In genomic region chr3:114582929-114583328, GRCh38 we compare ENCODE assay signal across 14 cellular contexts.
A peak's percentile ranks its signal among the peaks of the same experiment; 100 is the strongest.
DNase-seq lines count a peak whose midpoint lies in the region; ATAC-seq and TF ChIP-seq lines count a peak whose summit lies in the region.
"Had no signal": no experiment of that assay in that cellular context is flagged by ENCODE, and none has a peak within 500 bp of the region (broad histone marks: within the 10 kb centered on the region; RNA-seq: fewer than 3 reads in every experiment).

No MANE protein-coding gene starts in this region.

- no peak overlapping the region for H3K4me3 Mint-ChIP-seq in activated CD4-positive, alpha-beta memory T cell treated with anti-CD3 and anti-CD28 coated beads for 36 hours
- no peak overlapping the region for H3K4me3 Mint-ChIP-seq in activated CD4-positive, alpha-beta memory T cell treated with anti-CD3 and anti-CD28 coated beads, Interleukin-2, amount 10 ng/mL, durations not matched to agents 7 days and 5 days
- no peak overlapping the region for H3K4me3 Mint-ChIP-seq in activated naive CD8-positive, alpha-beta T cell treated with anti-CD3 and anti-CD28 coated beads for 36 hours
- H3K4me3 Mint-ChIP-seq in neural progenitor cell: no peak overlapping the region

- H3K36me3 Mint-ChIP-seq in activated CD4-positive, alpha-beta memory T cell treated with anti-CD3 and anti-CD28 coated beads for 36 hours: no peaks in the 10 kb centered on the region
- H3K36me3 Mint-ChIP-seq in activated CD4-positive, alpha-beta memory T cell treated with anti-CD3 and anti-CD28 coated beads, Interleukin-2, amount 10 ng/mL, durations not matched to agents 7 days and 5 days (ENCODE audit: low read depth): no peaks in the 10 kb centered on the region
- H3K36me3 Mint-ChIP-seq in activated naive CD8-positive, alpha-beta T cell treated with anti-CD3 and anti-CD28 coated beads for 36 hours: peaks cover 10% of the 10 kb centered on the region
- H3K36me3 Mint-ChIP-seq in neural progenitor cell: no peaks in the 10 kb centered on the region

- no peak overlapping the region for H3K9ac ChIP-seq in neural progenitor cell

- no peaks in the 10 kb centered on the region for H3K36me3 ChIP-seq in neural progenitor cell
- H3K36me3 ChIP-seq: SJCRH30, vagina had no signal

- H3K4me1 Mint-ChIP-seq in activated CD4-positive, alpha-beta memory T cell treated with anti-CD3 and anti-CD28 coated beads for 36 hours (ENCODE audit: low read depth): peaks cover 14% of the 10 kb centered on the region
- H3K4me1 Mint-ChIP-seq in activated CD4-positive, alpha-beta memory T cell treated with anti-CD3 and anti-CD28 coated beads, Interleukin-2, amount 10 ng/mL, durations not matched to agents 7 days and 5 days: peaks cover 5% of the 10 kb centered on the region
- peaks cover 15% of the 10 kb centered on the region for H3K4me1 Mint-ChIP-seq in activated naive CD8-positive, alpha-beta T cell treated with anti-CD3 and anti-CD28 coated beads for 36 hours
- peaks cover 13% of the 10 kb centered on the region for H3K4me1 Mint-ChIP-seq in neural progenitor cell

- H3K9me3 Mint-ChIP-seq in activated CD4-positive, alpha-beta memory T cell treated with anti-CD3 and anti-CD28 coated beads for 36 hours: no peaks in the 10 kb centered on the region
- no peaks in the 10 kb centered on the region for H3K9me3 Mint-ChIP-seq in activated CD4-positive, alpha-beta memory T cell treated with anti-CD3 and anti-CD28 coated beads, Interleukin-2, amount 10 ng/mL, durations not matched to agents 7 days and 5 days
- H3K9me3 Mint-ChIP-seq in activated naive CD8-positive, alpha-beta T cell treated with anti-CD3 and anti-CD28 coated beads for 36 hours: no peaks in the 10 kb centered on the region
- no peaks in the 10 kb centered on the region for H3K9me3 Mint-ChIP-seq in neural progenitor cell

- no peak overlapping the region for H3K27ac ChIP-seq in neural progenitor cell
- H3K27ac ChIP-seq: A549, epithelial cell of prostate, SJCRH30, vagina had no signal

- H3K27ac Mint-ChIP-seq in activated CD4-positive, alpha-beta memory T cell treated with anti-CD3 and anti-CD28 coated beads for 36 hours: no peak overlapping the region
- no peak overlapping the region for H3K27ac Mint-ChIP-seq in activated CD4-positive, alpha-beta memory T cell treated with anti-CD3 and anti-CD28 coated beads, Interleukin-2, amount 10 ng/mL, durations not matched to agents 7 days and 5 days
- H3K27ac Mint-ChIP-seq in activated naive CD8-positive, alpha-beta T cell treated with anti-CD3 and anti-CD28 coated beads for 36 hours: peak overlapping the region; percentile 67
- H3K27ac Mint-ChIP-seq in neural progenitor cell: no peak overlapping the region

- POLR2A ChIA-PET in activated CD4-positive, alpha-beta memory T cell treated with anti-CD3 and anti-CD28 coated beads for 36 hours (lab: Charles Lee): no interaction called here
- POLR2A ChIA-PET in activated CD4-positive, alpha-beta memory T cell treated with anti-CD3 and anti-CD28 coated beads, Interleukin-2, amount 10 ng/mL, durations not matched to agents 7 days and 5 days (lab: Charles Lee): no interaction called here

- H2AFZ ChIP-seq in neural progenitor cell (replicated peaks): no peak overlapping the region

- no peaks in the 10 kb centered on the region for H3K27me3 ChIP-seq in neural progenitor cell
- H3K27me3 ChIP-seq: SJCRH30, vagina had no signal

- no peak overlapping the region for H3K4me2 ChIP-seq in neural progenitor cell
- H3K4me2 ChIP-seq: A549 had no signal

- peak; percentile 28 for DNase-seq in activated CD4-positive, alpha-beta memory T cell treated with anti-CD3 and anti-CD28 coated beads for 36 hours
- no peak for DNase-seq in activated CD4-positive, alpha-beta memory T cell treated with anti-CD3 and anti-CD28 coated beads, Interleukin-2, amount 10 ng/mL, durations not matched to agents 7 days and 5 days
- DNase-seq in activated naive CD8-positive, alpha-beta T cell treated with anti-CD3 and anti-CD28 coated beads for 36 hours: peak; percentile 18
- no peak for DNase-seq in activated effector memory CD4-positive, alpha-beta T cell treated with anti-CD3 and anti-CD28 coated beads, Interleukin-2, amount 50 U/mL, for 16 hours
- DNase-seq in neural progenitor cell (ENCODE audit: low spot score) (no peak), retina (no peak)
- DNase-seq: activated CD4-positive, alpha-beta T cell treated with anti-CD3 and anti-CD28 coated beads, Interleukin-2, amount 50 U/mL, for 4 hours; NCI-H2081; SJCRH30 had no signal

- no peak overlapping the region for H3K4me3 ChIP-seq in neural progenitor cell
- H3K4me3 ChIP-seq: A549, SJCRH30, vagina had no signal

- H3K4me1 ChIP-seq in neural progenitor cell: no peaks in the 10 kb centered on the region
- H3K4me1 ChIP-seq: A549, SJCRH30 had no signal

- peak; percentile 80 for ATAC-seq in GM21367 (IDR thresholded peaks at IDR 0.05; ENCODE audit: unreplicated experiment)
- ATAC-seq in HG03039 (IDR thresholded peaks at IDR 0.05; ENCODE audit: unreplicated experiment): peak; percentile 88
- ATAC-seq: A549 had no signal

- TF ChIP-seq CTCF in neural progenitor cell (IDR thresholded peaks at IDR 0.05): no peak

- H3K79me2 ChIP-seq in neural progenitor cell (ENCODE audit: low read depth): no peaks in the 10 kb centered on the region

- CTCF ChIA-PET in activated CD4-positive, alpha-beta memory T cell treated with anti-CD3 and anti-CD28 coated beads for 36 hours (lab: Charles Lee): no interaction called here
- CTCF ChIA-PET in activated CD4-positive, alpha-beta memory T cell treated with anti-CD3 and anti-CD28 coated beads, Interleukin-2, amount 10 ng/mL, durations not matched to agents 7 days and 5 days (lab: Charles Lee): no interaction called here

- no peaks in the 10 kb centered on the region for H3K9me3 ChIP-seq in neural progenitor cell (ENCODE audit: low read depth)
- H3K9me3 ChIP-seq: A549, SJCRH30, vagina had no signal

- H4K20me1 ChIP-seq in neural progenitor cell (ENCODE audit: low read depth): no peaks in the 10 kb centered on the region

- intact Hi-C loops in activated CD4-positive, alpha-beta memory T cell treated with anti-CD3 and anti-CD28 coated beads for 36 hours (cut with micrococcal nuclease): no loop called here

- H3K27me3 Mint-ChIP-seq in activated CD4-positive, alpha-beta memory T cell treated with anti-CD3 and anti-CD28 coated beads for 36 hours: no peaks in the 10 kb centered on the region
- no peaks in the 10 kb centered on the region for H3K27me3 Mint-ChIP-seq in activated CD4-positive, alpha-beta memory T cell treated with anti-CD3 and anti-CD28 coated beads, Interleukin-2, amount 10 ng/mL, durations not matched to agents 7 days and 5 days
- H3K27me3 Mint-ChIP-seq in activated naive CD8-positive, alpha-beta T cell treated with anti-CD3 and anti-CD28 coated beads for 36 hours: no peaks in the 10 kb centered on the region
- H3K27me3 Mint-ChIP-seq in neural progenitor cell (ENCODE audit: insufficient read depth, low read depth): no peaks in the 10 kb centered on the region

- H3F3A ChIP-seq in neural progenitor cell (ENCODE audit: low read depth): no peaks in the 10 kb centered on the region

Comparison
In these comparisons a context has a peak if more than half of its experiments do, and no peak if none do; other contexts are left out.
1. DNase-seq: peak in activated CD4-positive, alpha-beta memory T cell treated with anti-CD3 and anti-CD28 coated beads for 36 hours (single experiment) and activated naive CD8-positive, alpha-beta T cell treated with anti-CD3 and anti-CD28 coated beads for 36 hours (single experiment); none in activated CD4-positive, alpha-beta memory T cell treated with anti-CD3 and anti-CD28 coated beads, Interleukin-2, amount 10 ng/mL, durations not matched to agents 7 days and 5 days (single experiment), activated effector memory CD4-positive, alpha-beta T cell treated with anti-CD3 and anti-CD28 coated beads, Interleukin-2, amount 50 U/mL, for 16 hours (single experiment), neural progenitor cell (single experiment) and retina (single experiment).